In genomic region chr17:258045-258734, GRCh38 we compare ENCODE assay signal across 26 cellular contexts.
A peak's percentile ranks its signal among the peaks of the same experiment; 100 is the strongest.
DNase-seq lines count a peak whose midpoint lies in the region; ATAC-seq and TF ChIP-seq lines count a peak whose summit lies in the region.
"Had no signal": no experiment of that assay in that cellular context is flagged by ENCODE, and none has a peak within 500 bp of the region (broad histone marks: within the 10 kb centered on the region; RNA-seq: fewer than 3 reads in every experiment).

No MANE protein-coding gene starts in this region.

- no peaks in the 10 kb centered on the region for H3K27me3 ChIP-seq in gastrocnemius medialis
- H3K27me3 ChIP-seq in gastroesophageal sphincter: peaks cover 16% of the 10 kb centered on the region
- H3K27me3 ChIP-seq: BE2C, SJCRH30, upper lobe of left lung had no signal

- H3K36me3 ChIP-seq in gastrocnemius medialis: no peaks in the 10 kb centered on the region
- H3K36me3 ChIP-seq in gastroesophageal sphincter: no peaks in the 10 kb centered on the region
- H3K36me3 ChIP-seq: BE2C, SJCRH30 had no signal

- no peaks in the 10 kb centered on the region for H3K9me3 ChIP-seq in gastrocnemius medialis
- H3K9me3 ChIP-seq in gastroesophageal sphincter: no peaks in the 10 kb centered on the region
- H3K9me3 ChIP-seq: BE2C, SJCRH30, upper lobe of left lung had no signal

- H3K27ac Mint-ChIP-seq in activated CD4-positive, alpha-beta T cell treated with anti-CD3 and anti-CD28 coated beads, Interleukin-2, amount 10 ng/mL, durations not matched to agents 7 days and 5 days: peak overlapping the region; percentile 42
- H3K27ac Mint-ChIP-seq: mesothelial cell of epicardium; natural killer cell treated with Interleukin-12 subunit alpha and Interleukin-12 subunit beta and Interleukin-15 and Interleukin-18, amount 100 ng/mL, for 72 hours; progenitor cell of endocrine pancreas; T-helper 1 cell treated with Interleukin-12 subunit alpha and Interleukin-12 subunit beta and Interleukin-4 antibody, amounts not matched to agents 30 μg/mL and 1 μg/mL, for 36 hours had no signal

- H3K4me1 ChIP-seq in gastrocnemius medialis: no peaks in the 10 kb centered on the region
- H3K4me1 ChIP-seq in gastroesophageal sphincter: peaks cover 0 to 9% (median 0%) of the 10 kb centered on the region in 3 donors
- H3K4me1 ChIP-seq: BE2C, SJCRH30 had no signal

- H3K27me3 Mint-ChIP-seq in activated CD4-positive, alpha-beta T cell treated with anti-CD3 and anti-CD28 coated beads, Interleukin-2, amount 10 ng/mL, durations not matched to agents 7 days and 5 days: no peaks in the 10 kb centered on the region
- H3K27me3 Mint-ChIP-seq: progenitor cell of endocrine pancreas had no signal

- no peak overlapping the region for H3K4me3 Mint-ChIP-seq in activated CD4-positive, alpha-beta T cell treated with anti-CD3 and anti-CD28 coated beads, Interleukin-2, amount 10 ng/mL, durations not matched to agents 7 days and 5 days
- H3K4me3 Mint-ChIP-seq: mesothelial cell of epicardium; natural killer cell treated with Interleukin-12 subunit alpha and Interleukin-12 subunit beta and Interleukin-15 and Interleukin-18, amount 100 ng/mL, for 72 hours; T-helper 1 cell treated with Interleukin-12 subunit alpha and Interleukin-12 subunit beta and Interleukin-4 antibody, amounts not matched to agents 30 μg/mL and 1 μg/mL, for 36 hours had no signal

- no peak for TF ChIP-seq EP300 in gastroesophageal sphincter (IDR thresholded peaks at IDR 0.05)

- H3K27ac ChIP-seq in gastrocnemius medialis (peak overlapping the region; percentile 30 to 78 (median 68)), gastroesophageal sphincter (peak overlapping the region in 2 of 4 donors; percentile 37 to 58)
- H3K27ac ChIP-seq: SJCRH30, upper lobe of left lung, WERI-Rb-1 had no signal

- WGBS in gastroesophageal sphincter (ENCODE audit: low coverage in 1 of 2), 2 donors: 66 to 70% methylated on average over 8 to 13 of the region's 23 CpGs

- intact Hi-C loops in head of caudate nucleus (cut with DNase I): no loop called here
- intact Hi-C loops in gastrocnemius medialis (cut with DNase I; ENCODE audit: low total_unique reads): no loop called here

- no peaks in the 10 kb centered on the region for H3K9me3 Mint-ChIP-seq in activated CD4-positive, alpha-beta T cell treated with anti-CD3 and anti-CD28 coated beads, Interleukin-2, amount 10 ng/mL, durations not matched to agents 7 days and 5 days
- H3K9me3 Mint-ChIP-seq: natural killer cell treated with Interleukin-12 subunit alpha and Interleukin-12 subunit beta and Interleukin-15 and Interleukin-18, amount 100 ng/mL, for 72 hours; T-helper 1 cell treated with Interleukin-12 subunit alpha and Interleukin-12 subunit beta and Interleukin-4 antibody, amounts not matched to agents 30 μg/mL and 1 μg/mL, for 36 hours had no signal

- ATAC-seq in gastrocnemius medialis (peak; percentile 27 to 36), gastroesophageal sphincter (no peak), HG03280 (IDR thresholded peaks at IDR 0.05; ENCODE audit: unreplicated experiment) (no peak)
- ATAC-seq: HCT116, PC-3 had no signal

- POLR2A ChIA-PET in activated CD4-positive, alpha-beta T cell treated with anti-CD3 and anti-CD28 coated beads, Interleukin-2, amount 10 ng/mL, durations not matched to agents 7 days and 5 days (lab: Charles Lee): no interaction called here

- in situ Hi-C loops in gastrocnemius medialis (cut with MboI; ENCODE audit: low sequenced_read_pairs in 4 of 4): no loop called here

- CTCF ChIA-PET in activated CD4-positive, alpha-beta T cell treated with anti-CD3 and anti-CD28 coated beads, Interleukin-2, amount 10 ng/mL, durations not matched to agents 7 days and 5 days (lab: Charles Lee): interaction anchor here (0.6 kb wide), 1 partner anchor 140 kb away, joined by 3 read pairs; no protein-coding TSS in a partner anchor

- TF ChIP-seq POLR2A in gastrocnemius medialis (IDR thresholded peaks at IDR 0.05): peak in 1 of 2 donors; percentile 26
- TF ChIP-seq POLR2A in gastroesophageal sphincter (IDR thresholded peaks at IDR 0.05): no peak

- peak; percentile 3 for DNase-seq in activated CD4-positive, alpha-beta T cell treated with anti-CD3 and anti-CD28 coated beads, Interleukin-2, amount 10 ng/mL, durations not matched to agents 7 days and 5 days
- no peak for DNase-seq in activated CD4-positive, alpha-beta T cell treated with anti-CD3 and anti-CD28 coated beads for 1 hour
- DNase-seq in NOMO-1 treated with DMSO at 0.1 percent for 48 hours (lab: John Stamatoyannopoulos, UW; ENCODE audit: unreplicated experiment) (peak; percentile 37), head of caudate nucleus (peak in 32 of 42 donors; percentile 22 to 79 (median 48)), gastrocnemius medialis (no peak), medulla oblongata (ENCODE audit: extremely low spot score) (no peak)
- DNase-seq: activated CD8-positive, alpha-beta memory T cell treated with anti-CD3 and anti-CD28 coated beads for 24 hours; BE2C; foreskin fibroblast; Karpas-422; NCI-H1048; NCI-H1930; NCI-H2227 treated with DMSO at 0.1 percent for 48 hours; NCI-H774; PC-3; SJCRH30; stimulated activated CD4-positive, alpha-beta T cell treated with anti-CD3 and anti-CD28 coated beads, Interleukin-4, amount 100 ng/mL, for 4 hours; WERI-Rb-1 had no signal

- TF ChIP-seq CTCF in gastrocnemius medialis (IDR thresholded peaks at IDR 0.05 in 4 of 5, conservative IDR thresholded peaks at IDR 0.05 in 1 of 5) (no peak), gastroesophageal sphincter (IDR thresholded peaks at IDR 0.05) (no peak)

- H3K4me1 Mint-ChIP-seq in activated CD4-positive, alpha-beta T cell treated with anti-CD3 and anti-CD28 coated beads, Interleukin-2, amount 10 ng/mL, durations not matched to agents 7 days and 5 days: no peaks in the 10 kb centered on the region

- H3K4me3 ChIP-seq in gastrocnemius medialis (no peak overlapping the region), gastroesophageal sphincter (no peak overlapping the region)
- H3K4me3 ChIP-seq: SJCRH30, upper lobe of left lung had no signal

- no peaks in the 10 kb centered on the region for H3K36me3 Mint-ChIP-seq in activated CD4-positive, alpha-beta T cell treated with anti-CD3 and anti-CD28 coated beads, Interleukin-2, amount 10 ng/mL, durations not matched to agents 7 days and 5 days (ENCODE audit: low read depth)
- H3K36me3 Mint-ChIP-seq: natural killer cell treated with Interleukin-12 subunit alpha and Interleukin-12 subunit beta and Interleukin-15 and Interleukin-18, amount 100 ng/mL, for 72 hours had no signal

Comparison
In these comparisons a context has a peak if more than half of its experiments do, and no peak if none do; other contexts are left out.
1. DNase-seq: peak in activated CD4-positive, alpha-beta T cell treated with anti-CD3 and anti-CD28 coated beads, Interleukin-2, amount 10 ng/mL, durations not matched to agents 7 days and 5 days (single experiment), NOMO-1 treated with DMSO at 0.1 percent for 48 hours (single experiment) and head of caudate nucleus (32 of 42); none in activated CD4-positive, alpha-beta T cell treated with anti-CD3 and anti-CD28 coated beads for 1 hour (single experiment), gastrocnemius medialis (0 of 2) and medulla oblongata (single experiment).
2. ATAC-seq: peak in gastrocnemius medialis (2 of 2); none in gastroesophageal sphincter (single experiment) and HG03280 (single experiment).